2 cellular contexts compared by ENCODE assay signal in genomic region chr7:503046-503574, GRCh38.
A peak's percentile ranks its signal among the peaks of the same experiment; 100 is the strongest.
TF ChIP-seq lines count a peak whose summit lies in the region.

No MANE protein-coding gene starts in this region.

TF ChIP-seq in IMR-90, 13 proteins besides CTCF, POLR2A, EP300 and RAD21:
- TF ChIP-seq BHLHE40 (IDR thresholded peaks at IDR 0.05; ENCODE audit: low read depth, low read length) = no peak
- no peak for TF ChIP-seq RCOR1 (IDR thresholded peaks at IDR 0.05; ENCODE audit: insufficient replicate concordance, low read length)

TF ChIP-seq in HepG2, 621 proteins besides CTCF, POLR2A, EP300 and RAD21:
- TF ChIP-seq GTF3A (CRISPR knock-in tag; conservative IDR thresholded peaks at IDR 0.05) (no peak), ZNF616 (CRISPR knock-in tag; IDR thresholded peaks at IDR 0.05; ENCODE audit: low read depth) (0 out of 2 replicates have a peak, but pooled peaks have one; percentile 3), ZSCAN12 (CRISPR knock-in tag; IDR thresholded peaks at IDR 0.05) (no peak), KAT2B (IDR thresholded peaks at IDR 0.05; ENCODE audit: borderline replicate concordance, low read depth, low read length) (no peak), ERF (CRISPR knock-in tag; IDR thresholded peaks at IDR 0.05) (no peak), ZNF562 (CRISPR knock-in tag; IDR thresholded peaks at IDR 0.05; ENCODE audit: borderline replicate concordance) (no peak), HIC2 (CRISPR knock-in tag; IDR thresholded peaks at IDR 0.05; ENCODE audit: low read depth) (peak; percentile 26; the same call in 1 of the 2 replicates), MLXIP (CRISPR knock-in tag; IDR thresholded peaks at IDR 0.05; ENCODE audit: borderline replicate concordance) (no peak), RORA (CRISPR knock-in tag; IDR thresholded peaks at IDR 0.05) (no peak), KAT8 (CRISPR knock-in tag; IDR thresholded peaks at IDR 0.05) (0 out of 2 replicates have a peak, but pooled peaks have one; percentile 1), SNRNP70 (IDR thresholded peaks at IDR 0.05; ENCODE audit: low read depth, low read length) (no peak), SRSF1 (optimal IDR thresholded peaks at IDR 0.05; ENCODE audit: low read depth, low read length) (no peak), ZNF275 (CRISPR knock-in tag; IDR thresholded peaks at IDR 0.05; ENCODE audit: borderline replicate concordance) (no peak), ZNF605 (CRISPR knock-in tag; IDR thresholded peaks at IDR 0.05) (0 out of 2 replicates have a peak, but pooled peaks have one; percentile 12), ZNF564 (CRISPR knock-in tag; IDR thresholded peaks at IDR 0.05) (no peak), ARNT2 (CRISPR knock-in tag; IDR thresholded peaks at IDR 0.05; ENCODE audit: low read depth) (no peak), ZNF431 (CRISPR knock-in tag; IDR thresholded peaks at IDR 0.05; ENCODE audit: borderline replicate concordance, low read depth) (0 out of 2 replicates have a peak, but pooled peaks have one; percentile 57), SMAD1 (CRISPR knock-in tag; IDR thresholded peaks at IDR 0.05; ENCODE audit: borderline replicate concordance, low read depth) (no peak), NONO (IDR thresholded peaks at IDR 0.05) (no peak), NONO (CRISPR knock-in tag; conservative IDR thresholded peaks at IDR 0.05) (0 out of 2 replicates have a peak, but pooled peaks have one; percentile 16), ZNF691 (CRISPR knock-in tag; IDR thresholded peaks at IDR 0.05; ENCODE audit: borderline replicate concordance, low read depth) (0 out of 2 replicates have a peak, but pooled peaks have one; percentile 25)
